In the genomic region with DNA sequence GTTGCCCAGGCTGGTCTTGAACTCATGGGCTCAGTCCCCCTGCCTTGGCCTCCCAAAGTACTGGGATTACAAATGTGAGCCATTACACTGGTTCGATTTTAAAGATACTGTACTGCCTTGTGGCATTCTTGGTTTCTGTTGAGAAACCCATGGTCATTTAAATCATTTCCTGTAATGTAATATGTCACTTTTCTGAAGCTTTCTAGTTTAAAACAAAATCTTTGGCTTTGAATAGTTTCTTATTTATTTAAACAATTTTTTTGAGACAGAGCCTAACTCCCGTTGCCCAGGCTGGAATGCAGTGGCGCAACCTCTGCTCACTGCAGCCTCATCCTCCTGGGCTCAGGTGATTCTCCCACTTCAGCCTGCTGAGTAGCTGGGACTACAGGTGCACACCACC, we compare ENCODE assay signal across 17 cellular contexts.
"Had no signal": no experiment of that assay in that cellular context is flagged by ENCODE, and none has a peak within 500 bp of the region (broad histone marks: within the 10 kb centered on the region; RNA-seq: fewer than 3 reads in every experiment).

No MANE protein-coding gene starts in this region.

- H3K4me3 ChIP-seq: adrenal gland, mucosa of descending colon, ovary had no signal

- H3K27ac Mint-ChIP-seq: activated naive CD4-positive, alpha-beta T cell treated with anti-CD3 and anti-CD28 coated beads, Interleukin-2, amount 50 U/mL, for 24 hours; activated T-cell treated with anti-CD3 and anti-CD28 coated beads, Interleukin-2, amount 50 U/mL, for 24 hours; effector memory CD8-positive, alpha-beta T cell; naive B cell had no signal

- H3K27ac ChIP-seq: adrenal gland, ovary, WERI-Rb-1 had no signal

- H3K27me3 Mint-ChIP-seq: activated naive CD4-positive, alpha-beta T cell treated with anti-CD3 and anti-CD28 coated beads, Interleukin-2, amount 50 U/mL, for 24 hours; activated T-cell treated with anti-CD3 and anti-CD28 coated beads, Interleukin-2, amount 50 U/mL, for 24 hours; effector memory CD8-positive, alpha-beta T cell; naive B cell; stimulated activated naive B cell treated with anti-CD40 and anti-IgM and Interleukin-4, amounts not matched to agents 10 μg/mL and 1 μg/mL and 100 μg/mL, for 72 hours had no signal

- H3K4me3 Mint-ChIP-seq: activated naive CD4-positive, alpha-beta T cell treated with anti-CD3 and anti-CD28 coated beads, Interleukin-2, amount 50 U/mL, for 24 hours; activated T-cell treated with anti-CD3 and anti-CD28 coated beads, Interleukin-2, amount 50 U/mL, for 24 hours; stimulated activated naive B cell treated with anti-CD40 and anti-IgM and Interleukin-4, amounts not matched to agents 10 μg/mL and 1 μg/mL and 100 μg/mL, for 72 hours had no signal

- H3K27me3 ChIP-seq: adrenal gland, ovary had no signal

- DNase-seq: activated CD4-positive, alpha-beta T cell treated with anti-CD3 and anti-CD28 coated beads for 1 hour; activated CD4-positive, alpha-beta T cell treated with anti-CD3 and anti-CD28 coated beads, Interleukin-2, amount 50 U/mL, for 4 hours; activated effector memory CD4-positive, alpha-beta T cell treated with anti-CD3 and anti-CD28 coated beads, Interleukin-2, amount 50 U/mL, for 16 hours; activated T-cell treated with anti-CD3 and anti-CD28 coated beads, Interleukin-2, amount 50 U/mL, for 24 hours; adrenal gland; effector memory CD8-positive, alpha-beta T cell; head of caudate nucleus; mesenchymal stem cell; mucosa of descending colon; naive B cell; ovary; stimulated activated CD4-positive, alpha-beta T cell treated with anti-CD3 and anti-CD28 coated beads, Interleukin-4, amount 100 ng/mL, for 24 hours; stimulated activated naive B cell treated with anti-CD40 and anti-IgM and Interleukin-4, amounts not matched to agents 10 μg/mL and 1 μg/mL and 100 μg/mL, for 72 hours; SW 1271; WERI-Rb-1 had no signal

- H3K9me3 Mint-ChIP-seq: effector memory CD8-positive, alpha-beta T cell had no signal

- H3K4me1 ChIP-seq: adrenal gland had no signal

- H3K36me3 ChIP-seq: adrenal gland, ovary had no signal

- ATAC-seq: effector memory CD8-positive, alpha-beta T cell; mucosa of descending colon; sciatic nerve; stimulated activated naive B cell treated with anti-CD40 and anti-IgM and Interleukin-4, amounts not matched to agents 10 μg/mL and 1 μg/mL and 100 μg/mL, for 72 hours had no signal
